8 cellular contexts compared by ENCODE assay signal in the genomic region with DNA sequence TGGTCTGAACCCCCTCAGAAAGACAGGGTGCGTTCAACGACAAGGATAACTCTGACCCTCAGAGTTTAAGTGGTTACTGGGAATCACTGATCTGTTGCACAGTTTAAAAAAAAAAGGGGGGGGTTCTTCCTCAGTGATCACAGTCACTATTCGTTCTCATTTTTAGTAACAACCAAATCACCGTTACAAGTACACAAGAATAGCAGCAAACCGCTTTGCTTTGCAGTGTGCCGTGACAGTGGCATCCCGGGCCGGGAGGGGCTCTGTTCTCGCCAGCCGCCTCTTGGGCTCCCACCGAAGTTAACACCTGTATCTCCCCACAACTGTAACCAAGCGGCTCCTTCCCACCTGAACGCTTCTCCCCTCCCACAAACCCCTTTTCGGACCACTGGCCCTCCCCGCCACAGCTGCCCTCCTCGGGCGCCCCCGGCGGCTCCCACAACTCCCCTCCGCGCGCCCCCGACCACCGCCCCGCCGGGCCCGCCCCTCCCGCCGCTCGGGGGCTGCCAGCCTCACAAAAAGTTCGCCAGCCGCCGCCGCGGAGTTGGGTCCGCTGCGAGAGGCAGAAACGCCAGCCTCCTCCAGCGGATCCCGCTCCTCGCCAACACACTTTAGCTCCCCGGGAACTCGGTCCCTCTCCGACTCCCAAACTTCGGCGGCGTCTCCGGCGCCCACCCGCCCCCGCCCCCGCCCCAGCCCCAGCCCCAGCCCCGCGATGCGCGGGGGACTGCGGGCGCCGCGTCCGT. TPM values are rescaled to one million over a fixed set of nuclear protein-coding genes. Genes with fewer than 3 reads are reported as not detected.
DNase-seq lines count a peak whose midpoint lies in the region; ATAC-seq, FAIRE-seq and TF ChIP-seq lines count a peak whose summit lies in the region.

No MANE protein-coding gene starts in this region.

- H2AFZ ChIP-seq in astrocyte (ENCODE audit: low read depth, low read length): no peak overlapping the region

- peak overlapping the region; percentile 61 for H3K4me3 ChIP-seq in astrocyte (ENCODE audit: insufficient read depth, low read depth, low read length)

- no peaks in the 10 kb centered on the region for H3K9me3 Mint-ChIP-seq in astrocyte (ENCODE audit: unreplicated experiment)

- no peak overlapping the region for H3K27ac ChIP-seq in astrocyte (ENCODE audit: low read depth, low read length)

- no peaks in the 10 kb centered on the region for H3K27me3 Mint-ChIP-seq in astrocyte (ENCODE audit: low read depth, unreplicated experiment)

- H4K20me1 ChIP-seq in astrocyte (ENCODE audit: insufficient read depth, low read length): peaks cover 22% of the 10 kb centered on the region

- no peaks in the 10 kb centered on the region for H3K36me3 Mint-ChIP-seq in astrocyte (ENCODE audit: low read depth, unreplicated experiment)

- H3K27me3 ChIP-seq in astrocyte (ENCODE audit: insufficient read depth, low read length): no peaks in the 10 kb centered on the region

- H3K27ac Mint-ChIP-seq in astrocyte (ENCODE audit: unreplicated experiment): peak overlapping the region; percentile 69

- FAIRE-seq in astrocyte (lab: Jason Lieb, UNC): no peak

- peak; percentile 40 for ATAC-seq in GM18873 (IDR thresholded peaks at IDR 0.05; ENCODE audit: low FRiP score, unreplicated experiment)
- peak; percentile 44 for ATAC-seq in HG03103 (IDR thresholded peaks at IDR 0.05; ENCODE audit: low read depth, unreplicated experiment)
- ATAC-seq in HG03025 (IDR thresholded peaks at IDR 0.05; ENCODE audit: low FRiP score, unreplicated experiment): no peak

- no peaks in the 10 kb centered on the region for H3K36me3 ChIP-seq in astrocyte (ENCODE audit: insufficient read depth, low read length)

- peak overlapping the region; percentile 94 for H3K4me3 Mint-ChIP-seq in astrocyte (ENCODE audit: unreplicated experiment)

- TF ChIP-seq CTCF in astrocyte (IDR thresholded peaks at IDR 0.05; ENCODE audit: insufficient read depth, low read depth, low read length): no peak

- peak overlapping the region; percentile 67 for H3K9ac ChIP-seq in astrocyte (ENCODE audit: low read length)

- no peaks in the 10 kb centered on the region for H3K9me3 ChIP-seq in astrocyte (ENCODE audit: insufficient read depth, low read depth, low read length)

- peaks cover 14% of the 10 kb centered on the region for H3K4me1 ChIP-seq in astrocyte (ENCODE audit: insufficient read depth, low read length)

- peaks cover 37% of the 10 kb centered on the region for H3K4me1 Mint-ChIP-seq in astrocyte (ENCODE audit: low read depth, unreplicated experiment)

- peak overlapping the region; percentile 86 for H3K4me2 ChIP-seq in astrocyte (ENCODE audit: low read length)

- H3K79me2 ChIP-seq in astrocyte (ENCODE audit: insufficient read depth, low read length): peaks cover 6% of the 10 kb centered on the region

- peak; percentile 9 for DNase-seq in AG08395 (ENCODE audit: low spot score)
- DNase-seq in SW480 (ENCODE audit: low spot score): peak; percentile 42
- no peak for DNase-seq in astrocyte (ENCODE audit: low read depth)
- peak; percentile 51 for DNase-seq in iPS-NIHi11 (ENCODE audit: low spot score)
- DNase-seq in stimulated activated CD4-positive, alpha-beta T cell treated with anti-CD3 and anti-CD28 coated beads, Interleukin-12 subunit alpha, Interleukin-12 subunit beta, amount 100 ng/mL, for 4 hours: peak; percentile 39

RNA-seq across cellular contexts. Expression of a gene that starts 1.2 kb away (rescaled TPM):
- 59.8 and 73.2 TPM in 2 replicates for total RNA-seq in astrocyte
